ENCODE assay signal across 10 cellular contexts in the genomic region with DNA sequence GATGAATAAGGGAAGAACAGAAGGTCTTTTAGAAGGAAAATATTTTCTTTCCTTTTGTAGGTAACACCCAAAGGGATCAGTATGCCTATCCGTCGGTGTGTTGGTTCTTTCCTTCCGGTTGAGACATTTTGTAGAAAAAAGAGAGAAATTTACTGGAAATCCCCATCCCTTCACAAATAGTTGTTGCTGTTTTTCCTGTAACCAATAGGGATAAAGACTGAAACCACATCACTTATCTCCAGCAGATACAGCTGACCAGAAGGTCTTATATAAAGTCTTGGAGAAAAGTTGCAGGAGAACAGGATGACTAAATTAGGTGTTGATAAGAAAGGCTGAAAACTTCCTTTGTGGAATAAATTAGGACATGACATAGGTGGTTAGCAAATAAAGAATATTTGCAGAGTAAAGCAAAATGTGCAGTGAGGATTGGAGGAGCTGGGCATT.
DNase-seq lines count a peak whose midpoint lies in the region; ATAC-seq and TF ChIP-seq lines count a peak whose summit lies in the region.
"Had no signal": no experiment of that assay in that cellular context is flagged by ENCODE, and none has a peak within 500 bp of the region (broad histone marks: within the 10 kb centered on the region; RNA-seq: fewer than 3 reads in every experiment).

No MANE protein-coding gene starts in this region.

- no peaks in the 10 kb centered on the region for H3K9me3 ChIP-seq in MM.1S (replicated peaks; ENCODE audit: insufficient read depth, low read length)

- H3K36me3 ChIP-seq in MM.1S (replicated peaks; ENCODE audit: insufficient read depth, low read length) (no peaks in the 10 kb centered on the region), rectal smooth muscle tissue (ENCODE audit: control insufficient read depth, insufficient read depth, low read length) (no peaks in the 10 kb centered on the region)

- H3K4me2 ChIP-seq in MM.1S (ENCODE audit: low read depth, low read length) = peak overlapping the region; percentile 39; the same call in 1 of the 2 replicates

- H3F3A ChIP-seq in MM.1S (ENCODE audit: insufficient read depth, low read length) = no peaks in the 10 kb centered on the region

- peak overlapping the region; percentile 73; the same call in 1 of the 2 replicates for H3K27ac ChIP-seq in MM.1S (ENCODE audit: low read length)
- H3K27ac ChIP-seq in rectal smooth muscle tissue (ENCODE audit: low read depth, low read length) = peak overlapping the region; percentile 52

- no peaks in the 10 kb centered on the region for H3K79me2 ChIP-seq in MM.1S (ENCODE audit: low read length)

- no peaks in the 10 kb centered on the region for H4K20me1 ChIP-seq in MM.1S (ENCODE audit: insufficient read depth, low read length)

- H3K4me3 ChIP-seq in MM.1S (ENCODE audit: low read length) (peak overlapping the region; percentile 20; the same call in 1 of the 2 replicates), fibroblast of mammary gland (ENCODE audit: control insufficient read depth, low read depth, low read length) (no peak overlapping the region), rectal smooth muscle tissue (ENCODE audit: low read length) (no peak overlapping the region)

- in situ Hi-C loops in GM13977 (cut with MboI; ENCODE audit: low pct_unique_long_range_greater_than_20kb, low sequenced_read_pairs, unreplicated experiment) = no loop called here

- no peaks in the 10 kb centered on the region for H3K9me2 ChIP-seq in MM.1S (replicated peaks; ENCODE audit: insufficient read depth, low read length)

- no peak overlapping the region for H3K9ac ChIP-seq in MM.1S (ENCODE audit: low read length)
- H3K9ac ChIP-seq in rectal smooth muscle tissue (ENCODE audit: low read length) = no peak overlapping the region

- no peak for ATAC-seq in HG02938 (IDR thresholded peaks at IDR 0.05; ENCODE audit: unreplicated experiment)
- ATAC-seq: HCT116, PC-3 had no signal

- H3K27me3 ChIP-seq in MM.1S (replicated peaks; ENCODE audit: insufficient read depth, low read length) = no peaks in the 10 kb centered on the region
- H3K27me3 ChIP-seq in rectal smooth muscle tissue (ENCODE audit: control insufficient read depth, insufficient read depth, low read length) = no peaks in the 10 kb centered on the region

- H3K4me1 ChIP-seq in MM.1S (ENCODE audit: low read length) (peaks cover 8% of the 10 kb centered on the region), rectal smooth muscle tissue (ENCODE audit: control insufficient read depth, insufficient read depth, low read length) (no peaks in the 10 kb centered on the region)

- DNase-seq in GM13977 (ENCODE audit: low spot score) (peak; percentile 42), MM.1S (no peak), fibroblast of mammary gland (ENCODE audit: low read depth) (peak; percentile 20), GDM1 (lab: John Stamatoyannopoulos, UW) (no peak), hippocampal formation (lab: John Stamatoyannopoulos, UW) (no peak), COR-L47 (lab: John Stamatoyannopoulos, UW) (no peak)
- DNase-seq: PC-3 had no signal

- H2AFZ ChIP-seq in MM.1S (ENCODE audit: low read length) = no peak overlapping the region

- TF ChIP-seq CTCF in GM13977 (IDR thresholded peaks at IDR 0.05; ENCODE audit: extremely low read depth, insufficient read depth, missing control alignments) (no peak), MM.1S (IDR thresholded peaks at IDR 0.05; ENCODE audit: low read length) (no peak), fibroblast of mammary gland (conservative IDR thresholded peaks at IDR 0.05; ENCODE audit: control insufficient read depth, insufficient read depth, low read depth, low read length) (no peak)

Comparison
In these comparisons a context has a peak if more than half of its experiments do, and no peak if none do; other contexts are left out.
1. DNase-seq: peak in GM13977 (single experiment) and fibroblast of mammary gland (single experiment); none in MM.1S (single experiment), GDM1 (single experiment), hippocampal formation (0 of 2) and COR-L47 (single experiment).